In the genomic region with DNA sequence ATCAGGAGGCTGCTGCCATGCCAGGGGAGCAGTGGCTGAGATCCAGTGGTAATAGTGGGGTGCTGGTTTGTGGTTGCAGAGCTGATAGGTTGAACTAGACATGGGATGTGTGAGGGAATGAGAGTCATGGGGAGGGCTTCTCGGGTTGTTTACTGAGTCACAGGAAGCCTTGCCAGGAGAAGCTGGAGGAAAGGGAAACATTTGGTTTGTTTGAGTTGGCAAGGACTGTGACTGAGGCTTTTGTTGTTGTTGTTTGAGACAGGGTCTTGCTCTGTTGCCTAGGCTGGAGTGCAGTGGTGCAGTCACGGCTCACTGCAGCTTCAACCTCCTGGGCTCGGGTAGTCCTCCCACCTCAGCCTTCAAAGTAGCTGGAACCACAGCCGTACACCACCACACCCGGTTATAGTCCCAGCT, we compare ENCODE assay signal across 8 cellular contexts. TPM values are rescaled to one million over a fixed set of nuclear protein-coding genes. Genes with fewer than 3 reads are reported as not detected.
A peak's percentile ranks its signal among the peaks of the same experiment; 100 is the strongest.
DNase-seq lines count a peak whose midpoint lies in the region; ATAC-seq, FAIRE-seq and TF ChIP-seq lines count a peak whose summit lies in the region.

No MANE protein-coding gene starts in this region.

- peak overlapping the region; percentile 7 to 81 for H3K27ac Mint-ChIP-seq in activated naive CD4-positive, alpha-beta T cell treated with anti-CD3 and anti-CD28 coated beads, Interleukin-2, amount 50 U/mL, for 72 hours
- H3K27ac Mint-ChIP-seq in astrocyte (ENCODE audit: unreplicated experiment): no peak overlapping the region

- no peak overlapping the region for H3K4me3 Mint-ChIP-seq in astrocyte (ENCODE audit: unreplicated experiment)

- peaks cover 20 to 34% of the 10 kb centered on the region in 2 donors for H3K36me3 Mint-ChIP-seq in activated naive CD4-positive, alpha-beta T cell treated with anti-CD3 and anti-CD28 coated beads, Interleukin-2, amount 50 U/mL, for 72 hours
- H3K36me3 Mint-ChIP-seq in astrocyte (ENCODE audit: low read depth, unreplicated experiment): peaks cover 52% of the 10 kb centered on the region

- TF ChIP-seq POLR2A in vagina (IDR thresholded peaks at IDR 0.05): no peak

- no peak for DNase-seq in activated naive CD4-positive, alpha-beta T cell treated with anti-CD3 and anti-CD28 coated beads, Interleukin-2, amount 50 U/mL, for 72 hours (ENCODE audit: low spot score in 2 of 2)
- DNase-seq in activated naive CD4-positive, alpha-beta T cell (lab: John Stamatoyannopoulos, UW): no peak
- DNase-seq in astrocyte (ENCODE audit: low read depth) (peak; percentile 94), hepatic stellate cell (ENCODE audit: low spot score) (peak; percentile 95), vagina (ENCODE audit: extremely low spot score in 2 of 2) (no peak)
- DNase-seq in stimulated activated CD4-positive, alpha-beta T cell treated with anti-CD3 and anti-CD28 coated beads, Interleukin-4, amount 100 ng/mL, for 4 hours: no peak
- no peak for DNase-seq in stimulated activated CD4-positive, alpha-beta T cell treated with anti-CD3 and anti-CD28 coated beads, Interleukin-4, amount 100 ng/mL, for 1 hour

- no peak overlapping the region for H2AFZ ChIP-seq in astrocyte (ENCODE audit: low read depth, low read length)

- H3K9me3 ChIP-seq in astrocyte (ENCODE audit: insufficient read depth, low read depth, low read length) (no peaks in the 10 kb centered on the region), vagina (no peaks in the 10 kb centered on the region)

- H3K4me1 ChIP-seq in astrocyte (ENCODE audit: insufficient read depth, low read length): peaks cover 29% of the 10 kb centered on the region
- H3K4me1 ChIP-seq in vagina: peaks cover 14% of the 10 kb centered on the region

- peak; percentile 93 for FAIRE-seq in astrocyte (lab: Jason Lieb, UNC)

- peaks cover 13% of the 10 kb centered on the region for H3K36me3 ChIP-seq in astrocyte (ENCODE audit: insufficient read depth, low read length)
- peaks cover 0 to 79% of the 10 kb centered on the region in 2 donors for H3K36me3 ChIP-seq in vagina

- intact Hi-C loops in vagina (cut with DNase I): no loop called here

- H3K9ac ChIP-seq in astrocyte (ENCODE audit: low read length): peak overlapping the region; percentile 69

- peaks cover 44% of the 10 kb centered on the region for H4K20me1 ChIP-seq in astrocyte (ENCODE audit: insufficient read depth, low read length)

- no peaks in the 10 kb centered on the region for H3K79me2 ChIP-seq in astrocyte (ENCODE audit: insufficient read depth, low read length)

- H3K4me1 Mint-ChIP-seq in astrocyte (ENCODE audit: low read depth, unreplicated experiment): peaks cover 7% of the 10 kb centered on the region

- peak overlapping the region; percentile 78 for H3K27ac ChIP-seq in astrocyte (ENCODE audit: low read depth, low read length)
- H3K27ac ChIP-seq in vagina: peak overlapping the region; percentile 6

- no peaks in the 10 kb centered on the region for H3K9me3 Mint-ChIP-seq in activated naive CD4-positive, alpha-beta T cell treated with anti-CD3 and anti-CD28 coated beads, Interleukin-2, amount 50 U/mL, for 72 hours
- no peaks in the 10 kb centered on the region for H3K9me3 Mint-ChIP-seq in astrocyte (ENCODE audit: unreplicated experiment)

- H3K27me3 Mint-ChIP-seq in astrocyte (ENCODE audit: low read depth, unreplicated experiment): no peaks in the 10 kb centered on the region

- TF ChIP-seq CTCF in astrocyte (IDR thresholded peaks at IDR 0.05; ENCODE audit: insufficient read depth, low read depth, low read length): no peak
- TF ChIP-seq CTCF in vagina (IDR thresholded peaks at IDR 0.05): no peak

- peak overlapping the region; percentile 77 for H3K4me2 ChIP-seq in astrocyte (ENCODE audit: low read length)

- no peak for ATAC-seq in activated naive CD4-positive, alpha-beta T cell treated with anti-CD3 and anti-CD28 coated beads, Interleukin-2, amount 50 U/mL, for 72 hours
- no peak for ATAC-seq in HG03039 (IDR thresholded peaks at IDR 0.05; ENCODE audit: unreplicated experiment)

- H3K27me3 ChIP-seq in astrocyte (ENCODE audit: insufficient read depth, low read length) (no peaks in the 10 kb centered on the region), vagina (no peaks in the 10 kb centered on the region)

- H3K4me3 ChIP-seq in astrocyte (ENCODE audit: insufficient read depth, low read depth, low read length) (peak overlapping the region; percentile 19), vagina (no peak overlapping the region)

RNA-seq across cellular contexts. Expression of a gene that starts 49.3 kb away (rescaled TPM):
- 100 to 1,000 TPM in 1 of 2 donors, 10 to 100 TPM in 1; 70.2 to 125 TPM for total RNA-seq in activated naive CD4-positive, alpha-beta T cell treated with anti-CD3 and anti-CD28 coated beads, Interleukin-2, amount 50 U/mL, for 72 hours
- total RNA-seq in astrocyte (46.3 and 50.2 TPM in 2 replicates), vagina (75.6 TPM)

RNA-seq across cellular contexts. Expression of a gene that starts 55.1 kb away (rescaled TPM):
- total RNA-seq in activated naive CD4-positive, alpha-beta T cell treated with anti-CD3 and anti-CD28 coated beads, Interleukin-2, amount 50 U/mL, for 72 hours: not detected
- total RNA-seq in astrocyte: not detected in 2 replicates
- not detected for total RNA-seq in vagina

Comparison
In these comparisons a context has a peak if more than half of its experiments do, and no peak if none do; other contexts are left out.
1. DNase-seq: peak in astrocyte (single experiment) and hepatic stellate cell (single experiment); none in activated naive CD4-positive, alpha-beta T cell treated with anti-CD3 and anti-CD28 coated beads, Interleukin-2, amount 50 U/mL, for 72 hours (0 of 2), activated naive CD4-positive, alpha-beta T cell (0 of 4), vagina (0 of 2), stimulated activated CD4-positive, alpha-beta T cell treated with anti-CD3 and anti-CD28 coated beads, Interleukin-4, amount 100 ng/mL, for 4 hours (0 of 2) and stimulated activated CD4-positive, alpha-beta T cell treated with anti-CD3 and anti-CD28 coated beads, Interleukin-4, amount 100 ng/mL, for 1 hour (single experiment).